In genomic region chr19:44951179-44952159, GRCh38 we compare ENCODE assay signal across 8 cellular contexts. TPM values are rescaled to one million over a fixed set of nuclear protein-coding genes. Genes with fewer than 3 reads are reported as not detected.
DNase-seq lines count a peak whose midpoint lies in the region; ATAC-seq and TF ChIP-seq lines count a peak whose summit lies in the region.

No MANE protein-coding gene starts in this region.

- H3K9me3 Mint-ChIP-seq in immature natural killer cell, result no peaks in the 10 kb centered on the region

- no peak for TF ChIP-seq POLR2A in spleen (IDR thresholded peaks at IDR 0.05)

- H3K36me3 Mint-ChIP-seq in immature natural killer cell, result peaks cover 0 to 3% (median 0%) of the 10 kb centered on the region in 3 donors

- H3K27me3 Mint-ChIP-seq in immature natural killer cell (ENCODE audit: low read depth in 3 of 3), result peaks cover 12 to 15% (median 13%) of the 10 kb centered on the region in 3 donors

- H3K36me3 ChIP-seq in spleen, result peaks cover 0 to 19% (median 13%) of the 10 kb centered on the region in 6 donors

- in situ Hi-C loops in astrocyte of the spinal cord (cut with HindIII; ENCODE audit: low sequenced_read_pairs), result no loop called here

- TF ChIP-seq CTCF in astrocyte of the spinal cord (IDR thresholded peaks at IDR 0.05; ENCODE audit: low read depth, low read length) (peak; percentile 86), spleen (IDR thresholded peaks at IDR 0.05 in 8 of 11, conservative IDR thresholded peaks at IDR 0.05 in 3 of 11) (peak; percentile 52 to 88 (median 81))

- intact Hi-C loops in spleen (cut with DNase I; ENCODE audit: low total_unique reads), result loop anchor here (2.0 kb wide), 1 partner anchor 47 kb away; the partner anchor contains the start of gene APOE

- ATAC-seq in GM21390 (IDR thresholded peaks at IDR 0.05; ENCODE audit: unreplicated experiment), result no peak

- H3K27ac Mint-ChIP-seq in immature natural killer cell, result peak overlapping the region in 1 of 6 donors; percentile 13

- H3K4me3 Mint-ChIP-seq in immature natural killer cell, result peak overlapping the region in 1 of 5 donors; percentile 9

- peak overlapping the region in 1 of 8 donors; percentile 37 for H3K27ac ChIP-seq in spleen

- H3K4me1 ChIP-seq in spleen, result peaks cover 12 to 41% (median 33%) of the 10 kb centered on the region in 6 donors

- peaks cover 25 to 27% of the 10 kb centered on the region in 2 donors for H3K4me1 Mint-ChIP-seq in immature natural killer cell

- WGBS in spleen, 5 donors, result 51 to 76% (median 68%) methylated on average over 11 to 13 of the region's 13 CpGs

- peak; percentile 77 for DNase-seq in NCI-H1436 (lab: John Stamatoyannopoulos, UW)
- no peak for DNase-seq in NCI-H1436 treated with DMSO at 0.1 percent for 48 hours (lab: John Stamatoyannopoulos, UW)
- DNase-seq in NCI-H146 treated with DMSO at 0.1 percent for 48 hours (lab: John Stamatoyannopoulos, UW; ENCODE audit: unreplicated experiment), result peak; percentile 63
- DNase-seq in T-helper 2 cell, result peak in 4 of 5 experiments; percentile 29 to 74 (median 48)
- DNase-seq in astrocyte of the spinal cord (ENCODE audit: low read depth, low spot score), result peak; percentile 79
- peak; percentile 68 to 75 (median 68) for DNase-seq in immature natural killer cell
- no peak for DNase-seq in spleen

- H3K9me3 ChIP-seq in spleen, result no peaks in the 10 kb centered on the region

- H3K4me3 ChIP-seq in astrocyte of the spinal cord (ENCODE audit: low read depth, low read length) (peak overlapping the region; percentile 10), spleen (no peak overlapping the region)

- H3K27me3 ChIP-seq in spleen (replicated peaks in 1 of 7), result no peaks in the 10 kb centered on the region

RNA-seq across cellular contexts. Expression of gene CLPTM1, which starts 3.7 kb away (rescaled TPM):
- polyA plus RNA-seq in immature natural killer cell (10 to 100 TPM; 20.8 to 33.1 (median 21.2) TPM), spleen (10 to 100 TPM; 44.9 to 62.8 (median 47.8) TPM)
- 10 to 100 TPM; 66.5 to 97.6 (median 91.0) TPM for total RNA-seq in spleen

RNA-seq across cellular contexts. Expression of gene APOC2, which starts 5.6 kb away (rescaled TPM):
- polyA plus RNA-seq in immature natural killer cell (1 to 10 TPM in 1 of 3 donors, not detected in 2; 1.4 TPM), spleen (10 to 100 TPM in 1 of 3 donors, 1 to 10 TPM in 2; 1.2 to 34.0 (median 6.2) TPM)
- total RNA-seq in spleen, result 1 to 10 TPM in 6 of 7 donors, not detected in 1; 1.8 to 5.0 (median 2.6) TPM

RNA-seq across cellular contexts. Expression of gene APOC4, which starts 9.4 kb away (rescaled TPM):
- polyA plus RNA-seq in immature natural killer cell (not detected), spleen (under 1 TPM; 0.24 to 0.42 (median 0.32) TPM)
- not detected for total RNA-seq in spleen

RNA-seq across cellular contexts. Expression of gene APOC1, which starts 37.1 kb away (rescaled TPM):
- polyA plus RNA-seq in immature natural killer cell (under 1 TPM in 1 of 3 donors, not detected in 2; 0.47 TPM), spleen (100 to 1,000 TPM in 2 of 3 donors, 10 to 100 TPM in 1; 99.4 to 465 (median 348) TPM)
- 100 to 1,000 TPM in 6 of 7 donors, 10 to 100 TPM in 1; 90.0 to 355 (median 195) TPM for total RNA-seq in spleen

RNA-seq across cellular contexts. Expression of gene APOE, which starts 45.9 kb away (rescaled TPM):
- polyA plus RNA-seq in immature natural killer cell (not detected), spleen (1,000 to 10,000 TPM in 1 of 3 donors, 100 to 1,000 TPM in 2; 198 to 1,046 (median 619) TPM)
- total RNA-seq in spleen, result 1,000 to 10,000 TPM in 1 of 7 donors, 100 to 1,000 TPM in 6; 321 to 2,099 (median 745) TPM

Comparison
In these comparisons a context has a peak if more than half of its experiments do, and no peak if none do; other contexts are left out.
1. DNase-seq: peak in NCI-H1436 (single experiment), NCI-H146 treated with DMSO at 0.1 percent for 48 hours (single experiment), T-helper 2 cell (4 of 5), astrocyte of the spinal cord (single experiment) and immature natural killer cell (3 of 3); none in NCI-H1436 treated with DMSO at 0.1 percent for 48 hours (single experiment) and spleen (single experiment).